Comparison of ENCODE assay signal across 18 cellular contexts in genomic region chr6:134357110-134357509, GRCh38.
"Had no signal": no experiment of that assay in that cellular context is flagged by ENCODE, and none has a peak within 500 bp of the region (broad histone marks: within the 10 kb centered on the region; RNA-seq: fewer than 3 reads in every experiment).

No MANE protein-coding gene starts in this region.

- DNase-seq: activated B cell treated with CpG ODN at 0.5 μM for 24 hours; activated CD4-positive, alpha-beta T cell treated with anti-CD3 and anti-CD28 coated beads for 1 hour; activated CD4-positive, alpha-beta T cell treated with anti-CD3 and anti-CD28 coated beads, Interleukin-2, amount 10 ng/mL, durations not matched to agents 24 days and 14 days; activated CD4-positive, alpha-beta T cell treated with anti-CD3 and anti-CD28 coated beads, Interleukin-2, amount 50 U/mL, for 48 hours; activated CD8-positive, alpha-beta memory T cell treated with anti-CD3 and anti-CD28 coated beads, Interleukin-2, amount 10 ng/mL, durations not matched to agents 7 days and 5 days; activated effector memory CD4-positive, alpha-beta T cell treated with Interleukin-2 at 50 U/mL for 16 hours; activated naive CD4-positive, alpha-beta T cell; activated T-cell treated with anti-CD3 and anti-CD28 coated beads, Interleukin-2, amount 50 U/mL, for 24 hours; amniotic stem cell; KG1; NCI-H1048; NCI-H1930; NCI-H2107; NCI-H524; PC-3; SIG-M5; T-helper 2 cell; T1000 had no signal

- ATAC-seq: activated CD8-positive, alpha-beta memory T cell treated with anti-CD3 and anti-CD28 coated beads, Interleukin-2, amount 10 ng/mL, durations not matched to agents 7 days and 5 days; PC-3 had no signal
